ENCODE assay signal across 29 cellular contexts in genomic region chrX:18012974-18013373, GRCh38.
"Had no signal": no experiment of that assay in that cellular context is flagged by ENCODE, and none has a peak within 500 bp of the region (broad histone marks: within the 10 kb centered on the region; RNA-seq: fewer than 3 reads in every experiment).

No MANE protein-coding gene starts in this region.

- H3K79me2 ChIP-seq: hepatocyte had no signal

- H3K4me3 Mint-ChIP-seq: mesothelial cell of epicardium; naive B cell; natural killer cell; nephron progenitor cell; neural progenitor cell; stimulated activated naive B cell treated with anti-CD40 and anti-IgM and Interleukin-4, amounts not matched to agents 10 μg/mL and 1 μg/mL and 100 μg/mL, for 72 hours had no signal

- H3K4me1 ChIP-seq: heart right ventricle, left lung, neural progenitor cell, stomach, testis, thyroid gland, transverse colon, upper lobe of right lung had no signal

- H3K9me3 Mint-ChIP-seq: stimulated activated naive B cell treated with anti-CD40 and anti-IgM and Interleukin-4, amounts not matched to agents 10 μg/mL and 1 μg/mL and 100 μg/mL, for 72 hours had no signal

- H3K4me2 ChIP-seq: hepatocyte, neural progenitor cell had no signal

- H3K27ac Mint-ChIP-seq: mesothelial cell of epicardium; naive B cell; natural killer cell; nephron progenitor cell; neural progenitor cell; progenitor cell of endocrine pancreas; stimulated activated naive B cell treated with anti-CD40 and anti-IgM and Interleukin-4, amounts not matched to agents 10 μg/mL and 1 μg/mL and 100 μg/mL, for 72 hours had no signal

- DNase-seq: kidney glomerular epithelial cell; left cardiac atrium; left lung; mesendoderm; naive B cell; natural killer cell; nephron progenitor cell; occipital lobe; ovary; right cardiac atrium; stimulated activated CD4-positive, alpha-beta T cell treated with anti-CD3 and anti-CD28 coated beads, Interleukin-12 subunit alpha, Interleukin-12 subunit beta, amount 100 ng/mL, for 4 hours; stimulated activated CD4-positive, alpha-beta T cell treated with anti-CD3 and anti-CD28 coated beads, Interleukin-15, amount 100 ng/mL, for 24 hours; stimulated activated CD4-positive, alpha-beta T cell treated with anti-CD3 and anti-CD28 coated beads, Interleukin-2, amount 100 ng/mL, for 24 hours; stimulated activated CD4-positive, alpha-beta T cell treated with anti-CD3 and anti-CD28 coated beads, Interleukin-4, amount 100 ng/mL, for 1 hour; stimulated activated naive B cell treated with anti-CD40 and anti-IgM and Interleukin-4, amounts not matched to agents 10 μg/mL and 1 μg/mL and 100 μg/mL, for 72 hours; stimulated activated naive CD8-positive, alpha-beta T cell treated with anti-CD3 and anti-CD28 coated beads, Interleukin-15, Interleukin-2, amounts not matched to agents 100 U/mL and 50 U/mL, for 24 hours; stomach; thyroid gland; transverse colon; upper lobe of right lung had no signal

- H3K4me3 ChIP-seq: heart right ventricle, hepatocyte, left lung, lung, neural progenitor cell, ovary, skin epidermis, stomach, testis, thyroid gland, transverse colon, upper lobe of right lung had no signal

- H2AFZ ChIP-seq: hepatocyte, neural progenitor cell had no signal

- H3K4me1 Mint-ChIP-seq: mesothelial cell of epicardium; naive B cell; natural killer cell; nephron progenitor cell; stimulated activated naive B cell treated with anti-CD40 and anti-IgM and Interleukin-4, amounts not matched to agents 10 μg/mL and 1 μg/mL and 100 μg/mL, for 72 hours had no signal

- H3K36me3 Mint-ChIP-seq: naive B cell; natural killer cell; neural progenitor cell; stimulated activated naive B cell treated with anti-CD40 and anti-IgM and Interleukin-4, amounts not matched to agents 10 μg/mL and 1 μg/mL and 100 μg/mL, for 72 hours had no signal

- H3K27me3 ChIP-seq: hepatocyte, left lung, neural progenitor cell, neutrophil, ovary, testis, thyroid gland, transverse colon, upper lobe of right lung had no signal

- H3K36me3 ChIP-seq: heart right ventricle, left lung, neural progenitor cell, neutrophil, ovary, stomach, thyroid gland, transverse colon, upper lobe of right lung had no signal

- H3K9me3 ChIP-seq: heart right ventricle, left lung, neutrophil, ovary, testis, thyroid gland, transverse colon, upper lobe of right lung had no signal

- H3K27me3 Mint-ChIP-seq: progenitor cell of endocrine pancreas had no signal

- H3K27ac ChIP-seq: heart right ventricle, hepatocyte, left lung, neural progenitor cell, neutrophil, ovary, skin epidermis, stomach, testis, thyroid gland, transverse colon, upper lobe of right lung had no signal
